8 cellular contexts compared by ENCODE assay signal in genomic region chr10:92848441-92849233, GRCh38. TPM values are rescaled to one million over a fixed set of nuclear protein-coding genes. Genes with fewer than 3 reads are reported as not detected.
DNase-seq lines count a peak whose midpoint lies in the region; ATAC-seq, FAIRE-seq and TF ChIP-seq lines count a peak whose summit lies in the region.

TSS of gene EXOC6 (plus strand) at chr10:92848520. CDS start at chr10:92848534, 14 bp downstream.

- POLR2A ChIA-PET in Panc1 (lab: Charles Lee): interaction anchor here (0.5 to 0.7 kb wide), 2 partner anchors 97 to 150 kb away, joined by 4 to 6 read pairs; no protein-coding TSS in a partner anchor

- no TSS peak for BruUV-seq in Panc1 (replicated peaks; lab: Mats Ljungman, UMichigan)

- H3K4me1 ChIP-seq in Panc1 (ENCODE audit: control insufficient read depth, insufficient read depth, low read length): peaks cover 16% of the 10 kb centered on the region
- H3K4me1 ChIP-seq in esophagus muscularis mucosa: peaks cover 5 to 23% (median 19%) of the 10 kb centered on the region in 4 donors

- CTCF ChIA-PET in Panc1 (lab: Charles Lee): interaction anchor here (0.5 to 1.0 kb wide), 5 partner anchors 32 to 256 kb away, joined by 3 to 12 read pairs (median 4); no protein-coding TSS in a partner anchor

- TF ChIP-seq CTCF in Panc1 (IDR thresholded peaks at IDR 0.05) (peak; percentile 71), esophagus muscularis mucosa (IDR thresholded peaks at IDR 0.05) (peak in 1 of 3 experiments; percentile 31)

- TF ChIP-seq EP300 in esophagus muscularis mucosa (IDR thresholded peaks at IDR 0.05): no peak

- no peak for TF ChIP-seq POLR2A in esophagus muscularis mucosa (IDR thresholded peaks at IDR 0.05; ENCODE audit: low read depth)

- peak; percentile 72 for ATAC-seq in GM21367 (IDR thresholded peaks at IDR 0.05; ENCODE audit: unreplicated experiment)
- peak; percentile 92 for ATAC-seq in Panc1

- peak; percentile 56 for DNase-seq in DMS114 treated with DMSO at 0.1 percent for 48 hours (lab: John Stamatoyannopoulos, UW; ENCODE audit: unreplicated experiment)
- DNase-seq in HTR-8/SVneo (ENCODE audit: insufficient read length, low spot score): peak; percentile 83
- DNase-seq in Panc1 (ENCODE audit: low read depth, low spot score): peak; percentile 33
- peak; percentile 88 to 90 for DNase-seq in activated T-cell treated with anti-CD3 and anti-CD28 coated beads, Interleukin-2, amount 50 U/mL, for 48 hours
- no peak for DNase-seq in esophagus muscularis mucosa (ENCODE audit: extremely low spot score)
- peak; percentile 86 for DNase-seq in myocyte (ENCODE audit: low read depth)
- DNase-seq in stimulated activated CD8-positive, alpha-beta memory T cell treated with anti-CD3 and anti-CD28 coated beads, Interleukin-7, amount 100 ng/mL, for 4 hours (ENCODE audit: low read depth in 2 of 2): peak; percentile 67 to 80

- 0% methylated on average over 8 of the region's 103 CpGs for WGBS in esophagus muscularis mucosa

- H3K36me3 ChIP-seq in Panc1 (ENCODE audit: control insufficient read depth, insufficient read depth, low read length) (no peaks in the 10 kb centered on the region), esophagus muscularis mucosa (no peaks in the 10 kb centered on the region)

- H3K4me3 ChIP-seq in Panc1 (ENCODE audit: low read depth in 2 of 2, low read length in 2 of 2) (peak within 1 kb of the TSS; percentile 75 to 78), esophagus muscularis mucosa (peak within 1 kb of the TSS; percentile 84 to 99 (median 94))

- H3K27ac ChIP-seq in Panc1 (ENCODE audit: low read length) (peak within 1 kb of the TSS; percentile 60), esophagus muscularis mucosa (replicated peaks in 1 of 4) (peak within 1 kb of the TSS; percentile 83 to 91 (median 88))

- H3K9me3 ChIP-seq in Panc1 (ENCODE audit: control insufficient read depth, insufficient read depth, low read depth, low read length): no peaks in the 10 kb centered on the region
- no peaks in the 10 kb centered on the region for H3K9me3 ChIP-seq in esophagus muscularis mucosa

- H3K27me3 ChIP-seq in Panc1 (ENCODE audit: control insufficient read depth, insufficient read depth, low read length) (no peaks in the 10 kb centered on the region), esophagus muscularis mucosa (no peaks in the 10 kb centered on the region)

- in situ Hi-C loops in Panc1 (cut with HindIII; ENCODE audit: low pct_unique_long_range_greater_than_20kb, low sequenced_read_pairs): no loop called here

- intact Hi-C loops in Panc1 (cut with micrococcal nuclease; ENCODE audit: unreplicated experiment) (no loop called here), esophagus muscularis mucosa (cut with DNase I) (loop anchor here (5.0 to 10.0 kb wide), 2 partner anchors 34 to 154 kb away; no protein-coding TSS in a partner anchor)

- peak; percentile 26 for FAIRE-seq in HTR-8/SVneo (lab: Jason Lieb, UNC)

RNA-seq across cellular contexts. Expression of gene EXOC6, which starts in this region (rescaled TPM):
- total RNA-seq in Panc1 (2021; ENCODE audit: unreplicated experiment) (17.0 TPM), esophagus muscularis mucosa (10 to 100 TPM; 14.1 to 34.9 (median 16.2) TPM), myocyte (16.1 and 40.7 TPM in 2 replicates)
- 7.8 TPM for polyA plus RNA-seq in Panc1 (2012; ENCODE audit: insufficient read length)
- polyA plus RNA-seq in myocyte (2012): 4.6 TPM
